Comparison of ENCODE assay signal across 16 cellular contexts in genomic region chr7:39535064-39535463, GRCh38.
"Had no signal": no experiment of that assay in that cellular context is flagged by ENCODE, and none has a peak within 500 bp of the region (broad histone marks: within the 10 kb centered on the region; RNA-seq: fewer than 3 reads in every experiment).

No MANE protein-coding gene starts in this region.

- H3K9me3 ChIP-seq: heart left ventricle, right atrium auricular region, sigmoid colon, suprapubic skin, thyroid gland, upper lobe of right lung, vagina had no signal

- DNase-seq: dermis blood vessel endothelial cell; heart left ventricle; hypothalamus; kidney glomerular epithelial cell; mammary epithelial cell; naive B cell; occipital lobe; sigmoid colon; stimulated activated CD4-positive, alpha-beta T cell treated with anti-CD3 and anti-CD28 coated beads, Interleukin-12 subunit alpha, Interleukin-12 subunit beta, amount 100 ng/mL, for 4 hours; stimulated activated naive CD8-positive, alpha-beta T cell treated with anti-CD3 and anti-CD28 coated beads, Interleukin-15, Interleukin-2, amounts not matched to agents 100 U/mL and 50 U/mL, for 24 hours; thyroid gland; upper lobe of right lung had no signal

- H3K27ac ChIP-seq: heart left ventricle, right atrium auricular region, sigmoid colon, skin epidermis, suprapubic skin, thyroid gland, upper lobe of right lung, vagina had no signal

- H3K27me3 ChIP-seq: heart left ventricle, right atrium auricular region, sigmoid colon, suprapubic skin, thyroid gland, vagina had no signal

- H3K4me1 ChIP-seq: heart left ventricle, right atrium auricular region, sigmoid colon, suprapubic skin, thyroid gland, upper lobe of right lung, vagina had no signal

- H3K36me3 ChIP-seq: heart left ventricle, right atrium auricular region, sigmoid colon, suprapubic skin, thyroid gland, upper lobe of right lung, vagina had no signal

- H3K4me3 ChIP-seq: heart left ventricle, right atrium auricular region, sigmoid colon, skin epidermis, suprapubic skin, thyroid gland, upper lobe of right lung, vagina had no signal
